ENCODE assay signal across 16 cellular contexts in genomic region chr2:179856205-179856604, GRCh38. TPM values are rescaled to one million over a fixed set of nuclear protein-coding genes. Genes with fewer than 3 reads are reported as not detected.
A peak's percentile ranks its signal among the peaks of the same experiment; 100 is the strongest.
DNase-seq lines count a peak whose midpoint lies in the region; ATAC-seq and TF ChIP-seq lines count a peak whose summit lies in the region.
"Had no signal": no experiment of that assay in that cellular context is flagged by ENCODE, and none has a peak within 500 bp of the region (broad histone marks: within the 10 kb centered on the region; RNA-seq: fewer than 3 reads in every experiment).

No MANE protein-coding gene starts in this region.

- H3K27ac ChIP-seq in OCI-LY1 (ENCODE audit: low read depth, low read length, poor library complexity, severe bottlenecking) (no peak overlapping the region), VCaP (peak overlapping the region; percentile 18; the same call in 1 of the 2 replicates)
- H3K27ac ChIP-seq: A549 had no signal

- H3K9me3 ChIP-seq in OCI-LY1 (ENCODE audit: low read length): no peaks in the 10 kb centered on the region
- H3K9me3 ChIP-seq: A549, BE2C, HAP-1 had no signal

- TF ChIP-seq CTCF in OCI-LY1 (IDR thresholded peaks at IDR 0.05; ENCODE audit: low read length) (no peak), VCaP (conservative IDR thresholded peaks at IDR 0.05) (no peak)

- H2AFZ ChIP-seq in OCI-LY1 (ENCODE audit: low read length): no peak overlapping the region

- no peaks in the 10 kb centered on the region for H4K20me1 ChIP-seq in OCI-LY1 (ENCODE audit: insufficient read depth, low read length)

- ATAC-seq in GM18511 (IDR thresholded peaks at IDR 0.05; ENCODE audit: unreplicated experiment) (no peak), HG02610 (IDR thresholded peaks at IDR 0.05; ENCODE audit: unreplicated experiment) (no peak), HG03045 (IDR thresholded peaks at IDR 0.05; ENCODE audit: unreplicated experiment) (no peak)
- ATAC-seq: A549; CD8-positive, alpha-beta T cell; GM12878; K562 had no signal

- H3K36me3 ChIP-seq in OCI-LY1 (ENCODE audit: insufficient read depth, low read length): no peaks in the 10 kb centered on the region
- H3K36me3 ChIP-seq: BE2C, HAP-1 had no signal

- no peaks in the 10 kb centered on the region for H3K79me2 ChIP-seq in OCI-LY1 (ENCODE audit: insufficient read depth, low read length)

- DNase-seq in G401 (ENCODE audit: low spot score): peak; percentile 64
- DNase-seq in putamen (ENCODE audit: low spot score): peak; percentile 53
- DNase-seq: BE2C; CD8-positive, alpha-beta T cell; COR-L47; DMS53 had no signal

- H3K27me3 ChIP-seq in OCI-LY1 (ENCODE audit: insufficient read depth, low read length): no peaks in the 10 kb centered on the region

- H3K4me3 ChIP-seq in OCI-LY1 (ENCODE audit: low read depth, low read length, poor library complexity, severe bottlenecking): no peak overlapping the region
- H3K4me3 ChIP-seq: A549, GM12878, HAP-1, K562 had no signal

- H3K4me1 ChIP-seq in OCI-LY1 (ENCODE audit: insufficient read depth, low read length, severe bottlenecking): peaks cover 16% of the 10 kb centered on the region
- H3K4me1 ChIP-seq: BE2C had no signal

- in situ Hi-C loops in G401 (cut with HindIII; ENCODE audit: low sequenced_read_pairs): no loop called here

- 0 out of 2 replicates have a peak overlapping the region, but pooled peaks have one; percentile 12 for H3K4me2 ChIP-seq in OCI-LY1 (ENCODE audit: low read length)
- H3K4me2 ChIP-seq: A549 had no signal

- H3F3A ChIP-seq in OCI-LY1 (ENCODE audit: insufficient read depth, low read length): no peaks in the 10 kb centered on the region

- no peak overlapping the region for H3K9ac ChIP-seq in OCI-LY1 (ENCODE audit: low read length)

- H3K9me2 ChIP-seq in OCI-LY1 (ENCODE audit: low read depth, low read length): no peaks in the 10 kb centered on the region

RNA-seq across cellular contexts. Expression of gene ZNF385B, which starts 5.2 kb away (rescaled TPM):
- not detected in 2 replicates for total RNA-seq in G401 (2014; rRNA removed; shearing (Covaris generic))
- total RNA-seq: CD8-positive, alpha-beta T cell; Daoy; GM12878; K562 had no signal
